1 cellular context compared by ENCODE assay signal in the genomic region with DNA sequence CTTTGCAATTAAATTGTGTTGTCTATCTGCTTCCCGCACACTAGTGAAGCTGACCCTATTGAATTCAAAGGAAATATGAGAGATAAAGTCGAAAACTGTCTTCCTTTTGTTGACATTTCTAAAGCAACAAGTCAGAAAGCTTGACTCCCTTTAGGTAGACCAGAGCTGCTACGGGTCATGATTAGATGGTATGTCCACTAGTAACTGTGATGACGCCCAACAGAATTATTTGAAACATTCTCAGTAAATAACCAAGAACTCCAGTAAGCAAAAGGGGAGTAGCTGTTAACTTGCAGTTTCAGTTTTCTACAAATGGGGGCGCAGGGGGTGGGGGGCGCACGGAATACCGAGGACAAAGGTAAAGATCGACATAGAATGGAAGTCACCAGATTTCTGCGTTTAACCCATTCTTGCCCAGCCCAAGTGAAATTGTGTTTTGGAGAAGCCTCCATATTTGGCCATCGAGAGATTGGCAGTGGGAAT.
TF ChIP-seq lines count a peak whose summit lies in the region.

No MANE protein-coding gene starts in this region.

TF ChIP-seq in IMR-90, 13 proteins besides CTCF, POLR2A, EP300 and RAD21 (continued from another document):
- TF ChIP-seq, protein P1, sequence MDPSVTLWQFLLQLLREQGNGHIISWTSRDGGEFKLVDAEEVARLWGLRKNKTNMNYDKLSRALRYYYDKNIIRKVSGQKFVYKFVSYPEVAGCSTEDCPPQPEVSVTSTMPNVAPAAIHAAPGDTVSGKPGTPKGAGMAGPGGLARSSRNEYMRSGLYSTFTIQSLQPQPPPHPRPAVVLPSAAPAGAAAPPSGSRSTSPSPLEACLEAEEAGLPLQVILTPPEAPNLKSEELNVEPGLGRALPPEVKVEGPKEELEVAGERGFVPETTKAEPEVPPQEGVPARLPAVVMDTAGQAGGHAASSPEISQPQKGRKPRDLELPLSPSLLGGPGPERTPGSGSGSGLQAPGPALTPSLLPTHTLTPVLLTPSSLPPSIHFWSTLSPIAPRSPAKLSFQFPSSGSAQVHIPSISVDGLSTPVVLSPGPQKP (IDR thresholded peaks at IDR 0.05; ENCODE audit: borderline replicate concordance, low read depth, low read length), result no peak
- TF ChIP-seq MAZ (IDR thresholded peaks at IDR 0.05; ENCODE audit: borderline replicate concordance, low read depth, low read length) (no peak), CEBPB (IDR thresholded peaks at IDR 0.05; ENCODE audit: low read depth, low read length) (no peak), NFE2L2 (IDR thresholded peaks at IDR 0.05; ENCODE audit: low read depth, low read length) (no peak), MXI1 (IDR thresholded peaks at IDR 0.05; ENCODE audit: borderline replicate concordance, low read depth, low read length) (no peak), BHLHE40 (IDR thresholded peaks at IDR 0.05; ENCODE audit: low read depth, low read length) (no peak), RFX5 (IDR thresholded peaks at IDR 0.05; ENCODE audit: low read depth, low read length) (no peak), RCOR1 (IDR thresholded peaks at IDR 0.05; ENCODE audit: insufficient replicate concordance, low read length) (no peak), FOS (IDR thresholded peaks at IDR 0.05; ENCODE audit: low read depth, low read length) (no peak)
TF ChIP-seq in IMR-90: peak in this region for 0.
